27 cellular contexts compared by ENCODE assay signal in genomic region chr7:141478845-141479244, GRCh38.
"Had no signal": no experiment of that assay in that cellular context is flagged by ENCODE, and none has a peak within 500 bp of the region (broad histone marks: within the 10 kb centered on the region; RNA-seq: fewer than 3 reads in every experiment).

No MANE protein-coding gene starts in this region.

- H3K27me3 ChIP-seq: stomach, suprapubic skin, testis, thyroid gland, tibial artery, tibial nerve, transverse colon, upper lobe of left lung, upper lobe of right lung, uterus, vagina had no signal

- FAIRE-seq: urothelium cell line had no signal

- H3K9me3 ChIP-seq: stomach, suprapubic skin, testis, thoracic aorta, thyroid gland, tibial artery, tibial nerve, transverse colon, upper lobe of left lung, upper lobe of right lung, uterus, vagina had no signal

- H3K27ac ChIP-seq: stomach, suprapubic skin, testis, thoracic aorta, thyroid gland, tibial artery, tibial nerve, transverse colon, upper lobe of left lung, uterus, vagina had no signal

- H3K4me1 ChIP-seq: stomach, suprapubic skin, thyroid gland, tibial artery, tibial nerve, transverse colon, upper lobe of left lung, uterus, vagina had no signal

- DNase-seq: stimulated activated CD4-positive, alpha-beta T cell treated with anti-CD3 and anti-CD28 coated beads, Interleukin-2, amount 100 ng/mL, for 48 hours; stimulated activated CD4-positive, alpha-beta T cell treated with anti-CD3 and anti-CD28 coated beads, Interleukin-4, amount 100 ng/mL, for 1 hour; stimulated activated CD4-positive, alpha-beta T cell treated with anti-CD3 and anti-CD28 coated beads, Interleukin-4, amount 100 ng/mL, for 24 hours; stimulated activated CD4-positive, alpha-beta T cell treated with anti-CD3 and anti-CD28 coated beads, Interleukin-4, amount 100 ng/mL, for 4 hours; stimulated activated CD8-positive, alpha-beta memory T cell treated with anti-CD3 and anti-CD28 coated beads, Interleukin-4, amount 100 ng/mL, for 48 hours; stimulated activated naive B cell treated with anti-CD40 and anti-IgM and Interleukin-4, amounts not matched to agents 10 μg/mL and 1 μg/mL and 100 μg/mL, for 72 hours; stimulated activated naive CD4-positive, alpha-beta T cell; stimulated activated naive CD4-positive, alpha-beta T cell treated with Interleukin-2 at 50 U/mL for 16 hours; stimulated activated naive CD8-positive, alpha-beta T cell treated with anti-CD3 and anti-CD28 coated beads, Interleukin-15, amount 100 ng/mL, for 72 hours; stimulated activated naive CD8-positive, alpha-beta T cell treated with anti-CD3 and anti-CD28 coated beads, Interleukin-15, Interleukin-2, amounts not matched to agents 100 U/mL and 50 U/mL, for 24 hours; stomach; substantia nigra; testis; thyroid gland; tibial artery; transverse colon; trophoblast cell; upper lobe of left lung; upper lobe of right lung; uterus had no signal

- H3K36me3 ChIP-seq: stomach, suprapubic skin, thoracic aorta, thyroid gland, tibial artery, tibial nerve, transverse colon, upper lobe of left lung, upper lobe of right lung, uterus, vagina had no signal

- H3K4me3 ChIP-seq: stomach, suprapubic skin, testis, thoracic aorta, thyroid gland, tibial artery, tibial nerve, transverse colon, upper lobe of left lung, upper lobe of right lung, uterus, vagina had no signal

- ATAC-seq: stimulated activated effector memory CD8-positive, alpha-beta T cell treated with anti-CD3 and anti-CD28 coated beads, Interleukin-12 subunit alpha, Interleukin-12 subunit beta, amount 100 ng/mL, for 72 hours; stimulated activated memory B cell treated with anti-CD40 and anti-IgM and Interleukin-4, amounts not matched to agents 10 μg/mL and 1 μg/mL and 100 μg/mL, for 72 hours; stimulated activated naive B cell treated with anti-CD40 and anti-IgM and Interleukin-4, amounts not matched to agents 10 μg/mL and 1 μg/mL and 100 μg/mL, for 72 hours; stimulated activated naive CD8-positive, alpha-beta T cell treated with anti-CD3 and anti-CD28 coated beads, Interleukin-15, amount 100 ng/mL, for 72 hours; stimulated activated naive CD8-positive, alpha-beta T cell treated with anti-CD3 and anti-CD28 coated beads, Interleukin-15, Interleukin-2, amounts not matched to agents 100 U/mL and 50 U/mL, for 24 hours; upper lobe of right lung had no signal
